In genomic region chr12:31105668-31106067, GRCh38 we compare ENCODE assay signal across 20 cellular contexts. TPM values are rescaled to one million over a fixed set of nuclear protein-coding genes. Genes with fewer than 3 reads are reported as not detected.
DNase-seq lines count a peak whose midpoint lies in the region; ATAC-seq and TF ChIP-seq lines count a peak whose summit lies in the region.
"Had no signal": no experiment of that assay in that cellular context is flagged by ENCODE, and none has a peak within 500 bp of the region (broad histone marks: within the 10 kb centered on the region; RNA-seq: fewer than 3 reads in every experiment).

No MANE protein-coding gene starts in this region.

- no peaks in the 10 kb centered on the region for H3K23me2 ChIP-seq in H9 (ENCODE audit: insufficient read length, low read depth, low read length, poor library complexity, severe bottlenecking)

- H2BK15ac ChIP-seq in H9 (ENCODE audit: low read depth, low read length): no peak overlapping the region

- H3K27me3 Mint-ChIP-seq in stimulated activated naive CD8-positive, alpha-beta T cell treated with anti-CD3 and anti-CD28 coated beads, Interleukin-15, amount 100 ng/mL, for 72 hours: no peaks in the 10 kb centered on the region
- peaks cover 2% of the 10 kb centered on the region; the same call in 1 of the 2 replicates for H3K27me3 Mint-ChIP-seq in H9 (ENCODE audit: low read depth)

- DNase-seq in stimulated activated naive CD8-positive, alpha-beta T cell treated with anti-CD3 and anti-CD28 coated beads, Interleukin-15, amount 100 ng/mL, for 72 hours: no peak
- no peak for DNase-seq in stimulated activated naive CD8-positive, alpha-beta T cell treated with anti-CD3 and anti-CD28 coated beads, Interleukin-15, Interleukin-2, amounts not matched to agents 100 U/mL and 50 U/mL, for 24 hours
- DNase-seq in H9 (peak; percentile 22), esophagus muscularis mucosa (ENCODE audit: extremely low spot score) (peak; percentile 62), posterior vena cava (ENCODE audit: low spot score) (peak; percentile 58)
- DNase-seq in activated CD4-positive, CD25-positive, alpha-beta regulatory T cell (lab: John Stamatoyannopoulos, UW): no peak
- DNase-seq: CD8-positive, alpha-beta T cell; GOT3; Kasumi-1; NCI-H1436; NCI-H187; NCI-H2081 treated with DMSO at 0.1 percent for 48 hours; NCI-H226; OCI-M1; SIG-M5 had no signal

- no peak overlapping the region for H3K4me2 ChIP-seq in H9 (ENCODE audit: insufficient read depth, insufficient read length, low read length)

- no peaks in the 10 kb centered on the region for H3K79me1 ChIP-seq in H9 (ENCODE audit: insufficient read depth, low read depth, low read length, poor library complexity, severe bottlenecking)

- TF ChIP-seq CTCF in H9 (conservative IDR thresholded peaks at IDR 0.05) (no peak), esophagus muscularis mucosa (IDR thresholded peaks at IDR 0.05) (no peak)

- no peaks in the 10 kb centered on the region for H4K20me1 ChIP-seq in H9 (ENCODE audit: control insufficient read depth, insufficient read depth, insufficient read length)

- peaks cover 5% of the 10 kb centered on the region for H3K4me1 Mint-ChIP-seq in stimulated activated naive CD8-positive, alpha-beta T cell treated with anti-CD3 and anti-CD28 coated beads, Interleukin-15, amount 100 ng/mL, for 72 hours
- peaks cover 0 to 4% of the 10 kb centered on the region in 2 experiments; a peak in 1 of 4 replicates for H3K4me1 Mint-ChIP-seq in H9

- no peaks in the 10 kb centered on the region for H3K9me3 Mint-ChIP-seq in stimulated activated naive CD8-positive, alpha-beta T cell treated with anti-CD3 and anti-CD28 coated beads, Interleukin-15, amount 100 ng/mL, for 72 hours
- H3K9me3 Mint-ChIP-seq in H9: no peaks in the 10 kb centered on the region; a peak in 1 of 5 replicates
- H3K9me3 Mint-ChIP-seq: CD8-positive, alpha-beta T cell had no signal

- H3K9me3 ChIP-seq in H9 (ENCODE audit: control insufficient read depth, low read depth, low read length) (no peaks in the 10 kb centered on the region), esophagus muscularis mucosa (no peaks in the 10 kb centered on the region)

- no peak overlapping the region for H2AK5ac ChIP-seq in H9 (ENCODE audit: insufficient read length, low read length)

- no peak overlapping the region for H4K8ac ChIP-seq in H9 (replicated peaks; ENCODE audit: insufficient read length, low read depth, low read length)

- H3K27me3 ChIP-seq in H9 (ENCODE audit: insufficient read depth, low read length) (no peaks in the 10 kb centered on the region), esophagus muscularis mucosa (no peaks in the 10 kb centered on the region)

- intact Hi-C loops in esophagus muscularis mucosa (cut with DNase I) (no loop called here), posterior vena cava (cut with DNase I) (no loop called here)

- peaks cover 22 to 38% (median 37%) of the 10 kb centered on the region in 3 experiments for H3K36me3 Mint-ChIP-seq in H9 (ENCODE audit: insufficient read depth in 1 of 3, low read depth in 3 of 3)

- H4K91ac ChIP-seq in H9 (ENCODE audit: insufficient read length, low read depth, low read length): no peak overlapping the region

- H3K4me1 ChIP-seq in H9 (ENCODE audit: insufficient read depth, low read length) (no peaks in the 10 kb centered on the region), esophagus muscularis mucosa (no peaks in the 10 kb centered on the region)

- H3K4me3 ChIP-seq in esophagus muscularis mucosa: no peak overlapping the region
- H3K4me3 ChIP-seq: SK-N-MC had no signal

- H2BK12ac ChIP-seq in H9 (ENCODE audit: insufficient read length, low read depth, low read length): no peak overlapping the region

- peaks cover 0 to 45% (median 4%) of the 10 kb centered on the region in 4 donors for H3K36me3 ChIP-seq in esophagus muscularis mucosa

- H3K4ac ChIP-seq in H9 (ENCODE audit: low read depth, low read length): no peak overlapping the region

- H2BK20ac ChIP-seq in H9 (ENCODE audit: low read depth, low read length, poor library complexity, severe bottlenecking): no peak overlapping the region

- no peaks in the 10 kb centered on the region for H3K79me2 ChIP-seq in H9 (ENCODE audit: insufficient read depth, low read length)

- no peak overlapping the region for H3K18ac ChIP-seq in H9 (ENCODE audit: insufficient read length, low read depth, low read length)

- no peak overlapping the region for H4K5ac ChIP-seq in H9 (ENCODE audit: insufficient read length, low read depth, low read length)

- no peak overlapping the region for H3K23ac ChIP-seq in H9 (ENCODE audit: insufficient read length, low read depth, low read length)

- no peak overlapping the region for H2BK5ac ChIP-seq in H9 (ENCODE audit: insufficient read length, low read length)

- TF ChIP-seq POLR2A in esophagus muscularis mucosa (IDR thresholded peaks at IDR 0.05; ENCODE audit: low read depth): no peak

- no peak overlapping the region for H3K14ac ChIP-seq in H9 (ENCODE audit: insufficient read depth, low read length)

- no peak for TF ChIP-seq EP300 in esophagus muscularis mucosa (IDR thresholded peaks at IDR 0.05)

- no peak overlapping the region for H3K27ac Mint-ChIP-seq in stimulated activated naive CD8-positive, alpha-beta T cell treated with anti-CD3 and anti-CD28 coated beads, Interleukin-15, amount 100 ng/mL, for 72 hours
- peak overlapping the region in 1 of 3 experiments; percentile 53; a peak in 1 of 7 replicates for H3K27ac Mint-ChIP-seq in H9
- H3K27ac Mint-ChIP-seq: CD8-positive, alpha-beta T cell had no signal

- no peak overlapping the region for H3K27ac ChIP-seq in H9 (ENCODE audit: insufficient read length, low read depth, low read length)
- H3K27ac ChIP-seq in esophagus muscularis mucosa (replicated peaks in 1 of 4): no peak overlapping the region
- H3K27ac ChIP-seq: C4-2B, SK-N-MC had no signal

- no CpG with 5 or more reads among the region's 8 CpGs for WGBS in H9 (ENCODE audit: extremely low coverage, insufficient read length, low lambda C conversion rate)
- 91% methylated on average over 3 of the region's 8 CpGs for WGBS in esophagus muscularis mucosa

- H3K4me3 Mint-ChIP-seq in stimulated activated naive CD8-positive, alpha-beta T cell treated with anti-CD3 and anti-CD28 coated beads, Interleukin-15, amount 100 ng/mL, for 72 hours: no peak overlapping the region
- no peak overlapping the region for H3K4me3 Mint-ChIP-seq in H9
- H3K4me3 Mint-ChIP-seq: CD8-positive, alpha-beta T cell had no signal

- H2AFZ ChIP-seq in H9 (ENCODE audit: low read length): no peak overlapping the region

- no peak overlapping the region for H3K56ac ChIP-seq in H9 (ENCODE audit: insufficient read length, low read depth, low read length)

- no peak overlapping the region for H2BK120ac ChIP-seq in H9 (ENCODE audit: low read depth, low read length, poor library complexity, severe bottlenecking)

- H3K9ac ChIP-seq in H9 (ENCODE audit: extremely low read depth, insufficient read length, low read length): no peak overlapping the region

- H3T11ph ChIP-seq in H9 (ENCODE audit: low read length): no peak overlapping the region

- peak; percentile 16 for ATAC-seq in stimulated activated naive CD8-positive, alpha-beta T cell treated with anti-CD3 and anti-CD28 coated beads, Interleukin-15, amount 100 ng/mL, for 72 hours
- no peak for ATAC-seq in stimulated activated naive CD8-positive, alpha-beta T cell treated with anti-CD3 and anti-CD28 coated beads, Interleukin-15, Interleukin-2, amounts not matched to agents 100 U/mL and 50 U/mL, for 24 hours
- no peak for ATAC-seq in HG03139 (IDR thresholded peaks at IDR 0.05; ENCODE audit: unreplicated experiment)
- ATAC-seq in HG03025 (IDR thresholded peaks at IDR 0.05; ENCODE audit: low FRiP score, unreplicated experiment): no peak
- ATAC-seq: CD8-positive, alpha-beta T cell; HCT116 had no signal

RNA-seq across cellular contexts. Expression of gene DDX11, which starts 32.0 kb away (rescaled TPM):
- total RNA-seq in H9 (2021) (175 and 183 TPM in 2 replicates), esophagus muscularis mucosa (10 to 100 TPM in 3 of 4 donors, 1 to 10 TPM in 1; 5.9 to 18.7 (median 12.7) TPM), posterior vena cava (10 to 100 TPM in 1 of 2 donors, 1 to 10 TPM in 1; 9.3 to 16.4 TPM)

Comparison
In these comparisons a context has a peak if more than half of its experiments do, and no peak if none do; other contexts are left out.
1. DNase-seq: peak in H9 (single experiment), esophagus muscularis mucosa (single experiment) and posterior vena cava (single experiment); none in stimulated activated naive CD8-positive, alpha-beta T cell treated with anti-CD3 and anti-CD28 coated beads, Interleukin-15, amount 100 ng/mL, for 72 hours (0 of 2), stimulated activated naive CD8-positive, alpha-beta T cell treated with anti-CD3 and anti-CD28 coated beads, Interleukin-15, Interleukin-2, amounts not matched to agents 100 U/mL and 50 U/mL, for 24 hours (single experiment) and activated CD4-positive, CD25-positive, alpha-beta regulatory T cell (0 of 4).